ENCODE assay signal across 13 cellular contexts in the genomic region with DNA sequence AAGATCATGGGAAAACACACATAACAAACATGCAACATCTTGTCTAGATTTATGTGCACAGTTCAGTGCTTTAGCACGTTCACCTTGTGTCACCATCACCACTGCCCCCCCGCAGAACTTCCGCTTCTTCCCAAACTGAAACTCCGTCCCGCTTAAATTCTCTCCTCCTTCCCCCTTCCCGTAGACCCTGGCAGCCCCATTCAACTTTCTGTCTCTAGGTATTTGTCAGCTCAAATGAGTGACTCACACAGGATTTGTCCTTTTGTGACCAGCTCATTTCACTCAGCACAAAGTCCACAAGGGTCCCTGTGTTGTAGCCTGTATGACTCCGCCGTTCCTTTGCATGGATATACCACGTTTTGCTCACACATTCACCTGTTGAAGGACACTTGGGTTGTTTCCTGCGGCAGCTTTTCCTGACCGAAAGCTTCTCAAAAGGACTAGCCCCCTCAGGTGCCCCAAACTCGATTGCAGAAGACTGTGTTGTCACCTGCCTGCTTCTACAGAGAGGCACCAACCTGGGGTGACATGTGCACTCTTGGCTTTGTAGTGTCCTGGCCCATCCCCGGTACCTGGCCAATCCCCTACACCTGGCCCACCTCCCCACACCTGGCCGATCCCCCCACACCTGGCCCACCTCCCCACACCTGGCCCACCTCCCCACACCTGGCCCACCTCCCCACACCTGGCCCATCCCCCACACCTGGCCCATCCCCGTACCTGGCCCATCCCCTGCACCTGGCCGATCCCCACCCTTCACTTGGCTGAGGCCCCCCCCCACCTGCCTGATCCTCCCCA. TPM values are rescaled to one million over a fixed set of nuclear protein-coding genes. Genes with fewer than 3 reads are reported as not detected.
DNase-seq lines count a peak whose midpoint lies in the region; ATAC-seq and TF ChIP-seq lines count a peak whose summit lies in the region.
"Had no signal": no experiment of that assay in that cellular context is flagged by ENCODE, and none has a peak within 500 bp of the region (broad histone marks: within the 10 kb centered on the region; RNA-seq: fewer than 3 reads in every experiment).

No MANE protein-coding gene starts in this region.

- H3K27me3 Mint-ChIP-seq in glutamatergic neuron (ENCODE audit: unreplicated experiment), result peaks cover 6% of the 10 kb centered on the region
- H3K27me3 Mint-ChIP-seq in stimulated activated naive B cell treated with anti-CD40 and anti-IgM and Interleukin-4, amounts not matched to agents 10 μg/mL and 1 μg/mL and 100 μg/mL, for 72 hours, result no peaks in the 10 kb centered on the region
- H3K27me3 Mint-ChIP-seq: central memory CD8-positive, alpha-beta T cell; T-cell had no signal

- no peaks in the 10 kb centered on the region for H3K36me3 ChIP-seq in H7 (replicated peaks; ENCODE audit: control insufficient read depth, insufficient read depth, low read length)

- H3K4me3 ChIP-seq in H7 (ENCODE audit: insufficient read depth, low read depth, low read length), result no peak overlapping the region
- H3K4me3 ChIP-seq in NB4 (ENCODE audit: low read depth, low read length), result no peak overlapping the region

- peaks cover 12% of the 10 kb centered on the region for H3K9me3 Mint-ChIP-seq in glutamatergic neuron (ENCODE audit: unreplicated experiment)
- H3K9me3 Mint-ChIP-seq in stimulated activated naive B cell treated with anti-CD40 and anti-IgM and Interleukin-4, amounts not matched to agents 10 μg/mL and 1 μg/mL and 100 μg/mL, for 72 hours, result no peaks in the 10 kb centered on the region
- H3K9me3 Mint-ChIP-seq: central memory CD8-positive, alpha-beta T cell; T-cell had no signal

- H3K27ac Mint-ChIP-seq in glutamatergic neuron (ENCODE audit: unreplicated experiment), result peak overlapping the region; percentile 18
- H3K27ac Mint-ChIP-seq in stimulated activated naive B cell treated with anti-CD40 and anti-IgM and Interleukin-4, amounts not matched to agents 10 μg/mL and 1 μg/mL and 100 μg/mL, for 72 hours, result peak overlapping the region; percentile 9

- H3K4me1 Mint-ChIP-seq in glutamatergic neuron (ENCODE audit: low read depth, unreplicated experiment), result peaks cover 35% of the 10 kb centered on the region
- peaks cover 23 to 51% of the 10 kb centered on the region in 2 donors for H3K4me1 Mint-ChIP-seq in stimulated activated naive B cell treated with anti-CD40 and anti-IgM and Interleukin-4, amounts not matched to agents 10 μg/mL and 1 μg/mL and 100 μg/mL, for 72 hours

- peaks cover 10% of the 10 kb centered on the region for H3K36me3 Mint-ChIP-seq in glutamatergic neuron (ENCODE audit: unreplicated experiment)
- H3K36me3 Mint-ChIP-seq in stimulated activated naive B cell treated with anti-CD40 and anti-IgM and Interleukin-4, amounts not matched to agents 10 μg/mL and 1 μg/mL and 100 μg/mL, for 72 hours, result peaks cover 17 to 34% of the 10 kb centered on the region in 2 donors

- H3K27me3 ChIP-seq in H7 (ENCODE audit: control insufficient read depth, insufficient read depth, low read length), result no peaks in the 10 kb centered on the region

- ATAC-seq in stimulated activated naive B cell treated with anti-CD40 and anti-IgM and Interleukin-4, amounts not matched to agents 10 μg/mL and 1 μg/mL and 100 μg/mL, for 72 hours (replicated peaks), result no peak
- ATAC-seq in GM21619 (IDR thresholded peaks at IDR 0.05; ENCODE audit: unreplicated experiment), result no peak
- ATAC-seq in HG02885 (IDR thresholded peaks at IDR 0.05; ENCODE audit: poor library complexity, unreplicated experiment), result no peak
- ATAC-seq: Panc1, T-cell had no signal

- no peak overlapping the region for H3K4me3 Mint-ChIP-seq in glutamatergic neuron (ENCODE audit: unreplicated experiment)
- H3K4me3 Mint-ChIP-seq in stimulated activated naive B cell treated with anti-CD40 and anti-IgM and Interleukin-4, amounts not matched to agents 10 μg/mL and 1 μg/mL and 100 μg/mL, for 72 hours, result no peak overlapping the region
- H3K4me3 Mint-ChIP-seq: central memory CD8-positive, alpha-beta T cell; T-cell had no signal

- TF ChIP-seq POLR2A in NB4 (IDR thresholded peaks at IDR 0.05; ENCODE audit: extremely low read depth, insufficient read length), result no peak

- DNase-seq in H7 (peak; percentile 74), NB4 (ENCODE audit: low read depth) (peak; percentile 34), glutamatergic neuron (no peak)
- DNase-seq in stimulated activated naive B cell treated with anti-CD40 and anti-IgM and Interleukin-4, amounts not matched to agents 10 μg/mL and 1 μg/mL and 100 μg/mL, for 72 hours, result no peak
- no peak for DNase-seq in stimulated activated naive CD4-positive, alpha-beta T cell treated with Interleukin-2 at 50 U/mL for 16 hours (lab: John Stamatoyannopoulos, UW)
- DNase-seq: activated CD4-positive, alpha-beta T cell treated with anti-CD3 and anti-CD28 coated beads for 1 hour; foreskin melanocyte; NCI-H2081; T-cell had no signal

- TF ChIP-seq CTCF in NB4 (IDR thresholded peaks at IDR 0.05; ENCODE audit: low read depth, low read length), result no peak
- TF ChIP-seq CTCF in glutamatergic neuron (IDR thresholded peaks at IDR 0.05; ENCODE audit: partially characterized antibody, unreplicated experiment), result no peak

RNA-seq across cellular contexts. Expression of gene ATP11A, which starts 25.1 kb away (rescaled TPM):
- total RNA-seq in H7 (2014; rRNA removed; shearing (Covaris generic)), result 9.9 and 14.7 TPM in 2 replicates
- total RNA-seq in glutamatergic neuron (ENCODE audit: unreplicated experiment), result 127 TPM

Comparison
In these comparisons a context has a peak if more than half of its experiments do, and no peak if none do; other contexts are left out.
1. DNase-seq: peak in H7 (single experiment) and NB4 (single experiment); none in glutamatergic neuron (single experiment), stimulated activated naive B cell treated with anti-CD40 and anti-IgM and Interleukin-4, amounts not matched to agents 10 μg/mL and 1 μg/mL and 100 μg/mL, for 72 hours (single experiment) and stimulated activated naive CD4-positive, alpha-beta T cell treated with Interleukin-2 at 50 U/mL for 16 hours (single experiment).